Comparison of ENCODE assay signal across 20 cellular contexts in the genomic region with DNA sequence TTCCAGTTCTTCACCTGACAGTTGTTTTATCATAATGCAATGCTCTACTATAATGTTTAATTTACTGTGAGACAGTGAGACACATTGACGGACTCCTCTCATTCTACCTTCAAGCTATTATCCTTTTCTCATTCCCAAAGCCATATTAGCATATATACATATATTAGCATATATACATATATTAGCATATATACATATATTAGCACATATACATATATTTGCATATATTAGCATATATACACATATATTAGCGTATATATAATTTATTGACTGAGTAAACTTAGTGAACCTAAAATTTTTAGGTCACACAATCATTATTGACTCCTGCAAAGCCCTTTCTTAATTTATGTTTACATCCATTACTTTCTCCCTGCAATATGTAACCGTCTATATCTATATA.
"Had no signal": no experiment of that assay in that cellular context is flagged by ENCODE, and none has a peak within 500 bp of the region (broad histone marks: within the 10 kb centered on the region; RNA-seq: fewer than 3 reads in every experiment).

No MANE protein-coding gene starts in this region.

- ATAC-seq: Panc1, PC-3, SK-N-SH treated with all-trans-retinoic acid at 6 μM for 48 hours had no signal

- H3K4me1 ChIP-seq: SJCRH30 had no signal

- H3K27ac ChIP-seq: RWPE1, SJCRH30 had no signal

- H3K4me3 ChIP-seq: MG63, SJCRH30 had no signal

- H3K9me3 ChIP-seq: MG63, SJCRH30 had no signal

- DNase-seq: KBM-7, MG63, NCI-H1092 treated with DMSO at 0.1 percent for 48 hours, NCI-H1436, NCI-H187, NCI-H2029, NCI-H2081 treated with DMSO at 0.1 percent for 48 hours, NCI-H2171, NCI-H226, NCI-H446, NCI-H510A, NCI-H524 treated with DMSO at 0.1 percent for 48 hours, NCI-H69, NCI-H774, PC-3, SHP77, SJCRH30 had no signal

- H3K36me3 ChIP-seq: MG63, SJCRH30 had no signal

- H3K27me3 ChIP-seq: MG63, SJCRH30 had no signal
